1 cellular context compared by ENCODE assay signal in genomic region chr15:100341662-100342560, GRCh38.
TF ChIP-seq lines count a peak whose summit lies in the region.

Gene ADAMTS17, minus strand, starts transcription at chr15:100341975. Its CDS starts 76 bp downstream, at chr15:100341899.

TF ChIP-seq in HepG2, 621 proteins besides CTCF, POLR2A, EP300 and RAD21 (continued from another document):
- TF ChIP-seq DBP (CRISPR knock-in tag; IDR thresholded peaks at IDR 0.05; ENCODE audit: not compliant biosample characterization) (no peak), NAIF1 (CRISPR knock-in tag; IDR thresholded peaks at IDR 0.05; ENCODE audit: borderline replicate concordance) (no peak)
